Comparison of ENCODE assay signal across 25 cellular contexts in the genomic region with DNA sequence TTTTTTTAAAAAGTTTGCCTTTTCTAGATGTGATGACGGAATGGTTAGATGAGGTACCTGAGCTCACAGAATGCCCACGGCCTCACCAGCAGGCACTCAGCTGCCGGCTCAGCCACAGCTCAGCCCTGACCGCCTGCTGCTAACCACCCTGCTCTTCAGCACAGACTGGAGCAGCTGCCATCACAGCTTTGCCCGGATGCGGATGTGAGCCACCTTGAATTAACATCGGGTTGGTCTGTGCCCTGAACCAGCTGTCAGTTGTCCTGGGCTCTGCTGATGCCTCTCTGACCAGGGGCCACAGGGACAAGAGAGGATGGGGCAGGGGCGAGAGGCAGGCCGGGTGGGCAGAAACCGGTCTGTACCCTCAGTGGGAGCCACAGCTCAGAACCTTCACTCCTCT.
"Had no signal": no experiment of that assay in that cellular context is flagged by ENCODE, and none has a peak within 500 bp of the region (broad histone marks: within the 10 kb centered on the region; RNA-seq: fewer than 3 reads in every experiment).

No MANE protein-coding gene starts in this region.

- ATAC-seq: activated CD4-positive, CD25-positive, alpha-beta regulatory T cell treated with anti-CD3 and anti-CD28 coated beads, Interleukin-2, amount 50 U/mL, for 24 hours; body of pancreas; left lobe of liver; natural killer cell treated with Interleukin-12 subunit alpha and Interleukin-12 subunit beta and Interleukin-15 and Interleukin-18, amount 100 ng/mL, for 72 hours; right cardiac atrium had no signal

- H3K27me3 Mint-ChIP-seq: activated naive CD8-positive, alpha-beta T cell treated with anti-CD3 and anti-CD28 coated beads for 36 hours; natural killer cell treated with Interleukin-12 subunit alpha and Interleukin-12 subunit beta and Interleukin-15 and Interleukin-18, amount 100 ng/mL, for 72 hours had no signal

- H3K27me3 ChIP-seq: adrenal gland, body of pancreas, colonic mucosa, transverse colon had no signal

- H3K36me3 Mint-ChIP-seq: activated naive CD8-positive, alpha-beta T cell treated with anti-CD3 and anti-CD28 coated beads for 36 hours; natural killer cell treated with Interleukin-12 subunit alpha and Interleukin-12 subunit beta and Interleukin-15 and Interleukin-18, amount 100 ng/mL, for 72 hours had no signal

- H3K4me1 Mint-ChIP-seq: activated naive CD8-positive, alpha-beta T cell treated with anti-CD3 and anti-CD28 coated beads for 36 hours had no signal

- H3K4me3 Mint-ChIP-seq: activated naive CD4-positive, alpha-beta T cell treated with anti-CD3 and anti-CD28 coated beads for 36 hours; activated naive CD8-positive, alpha-beta T cell treated with anti-CD3 and anti-CD28 coated beads for 36 hours; activated T-helper 1 cell treated with anti-CD3 and anti-CD28 coated beads, Interleukin-12 subunit alpha, Interleukin-12 subunit beta, Interleukin-2, Interleukin-4 antibody, amounts not matched to agents 30 ng/mL and 10 ng/mL and 1 ng/mL, durations not matched to agents 14 hours and 24 hours and 36 hours; natural killer cell treated with Interleukin-12 subunit alpha and Interleukin-12 subunit beta and Interleukin-15 and Interleukin-18, amount 100 ng/mL, for 72 hours had no signal

- H3K4me1 ChIP-seq: adrenal gland, colonic mucosa had no signal

- H3K9me3 ChIP-seq: adrenal gland, body of pancreas, colonic mucosa, transverse colon had no signal

- H3K27ac Mint-ChIP-seq: activated naive CD4-positive, alpha-beta T cell treated with anti-CD3 and anti-CD28 coated beads for 36 hours; activated naive CD8-positive, alpha-beta T cell treated with anti-CD3 and anti-CD28 coated beads for 36 hours; activated T-helper 1 cell treated with anti-CD3 and anti-CD28 coated beads, Interleukin-12 subunit alpha, Interleukin-12 subunit beta, Interleukin-2, Interleukin-4 antibody, amounts not matched to agents 30 ng/mL and 10 ng/mL and 1 ng/mL, durations not matched to agents 14 hours and 24 hours and 36 hours; natural killer cell treated with Interleukin-12 subunit alpha and Interleukin-12 subunit beta and Interleukin-15 and Interleukin-18, amount 100 ng/mL, for 72 hours had no signal

- DNase-seq: activated CD4-positive, alpha-beta T cell treated with anti-CD3 and anti-CD28 coated beads for 48 hours; activated CD4-positive, alpha-beta T cell treated with anti-CD3 and anti-CD28 coated beads, Interleukin-2, amount 50 U/mL, for 48 hours; activated CD8-positive, alpha-beta memory T cell treated with anti-CD3 and anti-CD28 coated beads for 24 hours; activated effector memory CD4-positive, alpha-beta T cell treated with anti-CD3 and anti-CD28 coated beads, Interleukin-2, amount 50 U/mL, for 16 hours; activated naive CD4-positive, alpha-beta T cell treated with anti-CD3 and anti-CD28 coated beads for 36 hours; activated naive CD8-positive, alpha-beta T cell treated with anti-CD3 and anti-CD28 coated beads for 36 hours; activated T-cell treated with anti-CD3 and anti-CD28 coated beads, Interleukin-2, amount 50 U/mL, for 1 hour; adrenal gland; aorta; body of pancreas; colonic mucosa; effector memory CD4-positive, alpha-beta T cell; hippocampal formation; mesendoderm; stimulated activated CD4-positive, alpha-beta T cell treated with anti-CD3 and anti-CD28 coated beads, Interleukin-2, amount 100 ng/mL, for 48 hours; stimulated activated naive CD4-positive, alpha-beta T cell treated with Interleukin-2 at 50 U/mL for 16 hours; T-helper 9 cell; transverse colon; WERI-Rb-1 had no signal

- H3K9me3 Mint-ChIP-seq: activated naive CD4-positive, alpha-beta T cell treated with anti-CD3 and anti-CD28 coated beads for 36 hours; activated naive CD8-positive, alpha-beta T cell treated with anti-CD3 and anti-CD28 coated beads for 36 hours; activated T-helper 1 cell treated with anti-CD3 and anti-CD28 coated beads, Interleukin-12 subunit alpha, Interleukin-12 subunit beta, Interleukin-2, Interleukin-4 antibody, amounts not matched to agents 30 ng/mL and 10 ng/mL and 1 ng/mL, durations not matched to agents 14 hours and 24 hours and 36 hours; natural killer cell treated with Interleukin-12 subunit alpha and Interleukin-12 subunit beta and Interleukin-15 and Interleukin-18, amount 100 ng/mL, for 72 hours had no signal

- H3K27ac ChIP-seq: adrenal gland, body of pancreas, colonic mucosa, transverse colon, WERI-Rb-1 had no signal

- H3K4me3 ChIP-seq: adrenal gland, body of pancreas, colonic mucosa, lung, transverse colon had no signal

- H3K36me3 ChIP-seq: adrenal gland, colonic mucosa, transverse colon, WERI-Rb-1 had no signal
